Comparison of ENCODE assay signal across 8 cellular contexts in the genomic region with DNA sequence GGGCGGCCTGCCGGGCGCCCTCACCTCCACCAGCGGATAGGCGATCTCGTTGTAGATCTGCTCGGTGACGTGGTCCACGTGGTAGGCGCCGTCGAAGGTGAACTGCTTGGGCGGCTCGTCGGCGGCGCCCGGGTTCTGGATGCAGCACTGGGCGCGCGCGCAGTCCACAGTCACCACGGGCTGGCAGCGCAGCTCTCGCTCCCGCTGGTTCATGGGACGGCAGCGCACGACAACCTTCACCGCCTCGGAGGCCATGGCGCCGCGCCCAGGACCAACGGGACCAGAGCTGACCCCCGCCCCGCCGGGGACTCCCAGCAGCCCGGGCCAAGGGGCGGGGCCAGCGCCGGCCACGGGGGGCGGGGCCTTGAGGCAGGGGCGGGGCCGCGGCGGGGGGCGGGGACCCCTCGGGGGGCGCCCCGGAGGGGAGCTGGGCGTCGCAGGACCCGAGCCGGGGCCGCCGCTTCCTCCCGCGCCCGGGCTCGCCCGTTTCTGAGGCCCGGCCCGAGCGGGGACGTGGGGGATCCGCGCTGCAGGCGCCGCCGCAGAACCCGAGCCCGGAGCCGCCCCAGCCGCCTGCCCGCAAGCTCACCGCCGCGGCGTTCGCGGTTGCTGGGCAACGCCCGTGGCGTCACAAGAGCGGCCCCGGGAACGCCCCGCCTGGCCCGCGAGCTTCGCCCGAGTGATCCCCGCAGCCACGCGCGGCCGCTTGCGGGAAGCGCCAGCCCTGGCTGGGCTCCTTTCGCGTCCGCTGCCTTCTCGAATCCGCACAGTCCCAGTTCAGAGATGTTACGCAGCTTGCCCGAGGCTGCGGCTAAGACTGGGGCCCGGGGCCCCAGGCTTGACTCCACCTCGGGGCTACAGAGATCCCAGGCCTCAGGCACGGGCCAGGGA. TPM values are rescaled to one million over a fixed set of nuclear protein-coding genes. Genes with fewer than 3 reads are reported as not detected.
DNase-seq lines count a peak whose midpoint lies in the region; ATAC-seq and TF ChIP-seq lines count a peak whose summit lies in the region.

A gene (minus strand): TSS at position 556 of the 891 bp plus-strand sequence. CDS start 301 bp downstream, at position 255.

- intact Hi-C loops in CD8-positive, alpha-beta T cell (cut with DNase I, micrococcal nuclease): no loop called here
- intact Hi-C loops in left ventricle myocardium inferior (cut with micrococcal nuclease): no loop called here

- H3K36me3 Mint-ChIP-seq in CD8-positive, alpha-beta T cell: no peaks in the 10 kb centered on the region

- peaks cover 28% of the 10 kb centered on the region for H3K27me3 Mint-ChIP-seq in CD8-positive, alpha-beta T cell (ENCODE audit: low read depth)

- POLR2A ChIA-PET in CD8-positive, alpha-beta T cell (lab: Charles Lee): interaction anchor here (0.6 to 1.7 kb wide), 3 partner anchors 10 to 1255 kb away, joined by 3 to 7 read pairs (median 3); a partner anchor contains a TSS

- H3K4me3 ChIP-seq in CD8-positive, alpha-beta T cell (ENCODE audit: low read depth, low read length): peak within 1 kb of the TSS; percentile 41
- H3K4me3 ChIP-seq in HL-60 (replicated peaks; ENCODE audit: insufficient read depth, low read length) (peak within 1 kb of the TSS; percentile 35), left ventricle myocardium inferior (peak within 1 kb of the TSS; percentile 64)

- no peaks in the 10 kb centered on the region for H3K9me3 Mint-ChIP-seq in CD8-positive, alpha-beta T cell

- ATAC-seq in CD8-positive, alpha-beta T cell: peak; percentile 67
- ATAC-seq in HG02973 (IDR thresholded peaks at IDR 0.05; ENCODE audit: unreplicated experiment): no peak

- DNase-seq in CD8-positive, alpha-beta T cell: peak; percentile 37 to 75 (median 55)
- DNase-seq in HL-60 (ENCODE audit: low read depth in 1 of 2, low spot score in 1 of 2) (peak; percentile 42 to 77), T-helper 1 cell (peak; percentile 46 to 69 (median 55)), amniotic epithelial cell (ENCODE audit: low read depth) (peak; percentile 65), left ventricle myocardium inferior (peak; percentile 77), pulmonary artery endothelial cell (ENCODE audit: low read depth, low spot score) (peak; percentile 15), NCI-H446 treated with DMSO at 0.1 percent for 48 hours (lab: John Stamatoyannopoulos, UW) (no peak)

- peak within 1 kb of the TSS; percentile 75 for H3K4me3 Mint-ChIP-seq in CD8-positive, alpha-beta T cell

- no peak within 1 kb of the TSS for H3K27ac ChIP-seq in CD8-positive, alpha-beta T cell (ENCODE audit: low read depth, low read length)
- no peak within 1 kb of the TSS for H3K27ac ChIP-seq in HL-60 (replicated peaks)
- no peak within 1 kb of the TSS for H3K27ac ChIP-seq in left ventricle myocardium inferior (replicated peaks)

- H3K36me3 ChIP-seq in CD8-positive, alpha-beta T cell (ENCODE audit: insufficient read depth, low read length): no peaks in the 10 kb centered on the region
- no peaks in the 10 kb centered on the region for H3K36me3 ChIP-seq in left ventricle myocardium inferior

- peak within 1 kb of the TSS; percentile 16 for H3K27ac Mint-ChIP-seq in CD8-positive, alpha-beta T cell

- no peaks in the 10 kb centered on the region for H3K9me3 ChIP-seq in CD8-positive, alpha-beta T cell (ENCODE audit: low read length)
- H3K9me3 ChIP-seq in left ventricle myocardium inferior (replicated peaks): no peaks in the 10 kb centered on the region

- TF ChIP-seq CTCF in CD8-positive, alpha-beta T cell (IDR thresholded peaks at IDR 0.05): no peak
- TF ChIP-seq CTCF in HL-60 (IDR thresholded peaks at IDR 0.05; ENCODE audit: insufficient read depth, low read length) (no peak), left ventricle myocardium inferior (IDR thresholded peaks at IDR 0.05; ENCODE audit: borderline replicate concordance) (no peak)

- H3K27me3 ChIP-seq in CD8-positive, alpha-beta T cell (ENCODE audit: insufficient read depth, low read length): peaks cover 6% of the 10 kb centered on the region
- H3K27me3 ChIP-seq in HL-60 (ENCODE audit: insufficient read depth, poor library complexity, severe bottlenecking) (peaks cover 16% of the 10 kb centered on the region), left ventricle myocardium inferior (ENCODE audit: low read depth) (peaks cover 45% of the 10 kb centered on the region)

- CTCF ChIA-PET in CD8-positive, alpha-beta T cell (lab: Charles Lee): interaction anchor here (1.4 to 3.7 kb wide), 2 partner anchors 21 to 477 kb away, joined by 3 to 11 read pairs; no protein-coding TSS in a partner anchor

- H3K4me1 ChIP-seq in CD8-positive, alpha-beta T cell (ENCODE audit: insufficient read depth, low read length): peaks cover 4% of the 10 kb centered on the region
- H3K4me1 ChIP-seq in left ventricle myocardium inferior: peaks cover 10% of the 10 kb centered on the region

- H3K4me1 Mint-ChIP-seq in CD8-positive, alpha-beta T cell (ENCODE audit: low read depth): peaks cover 7% of the 10 kb centered on the region

RNA-seq across cellular contexts. Expression of the gene that starts here (rescaled TPM):
- not detected for total RNA-seq in CD8-positive, alpha-beta T cell
- 4.6 TPM for total RNA-seq in left ventricle myocardium inferior
- total RNA-seq in pulmonary artery endothelial cell: 0.13 TPM in 1 of 2 replicates, not detected in the other

Comparison
In these comparisons a context has a peak if more than half of its experiments do, and no peak if none do; other contexts are left out.
1. Peak in DNase-seq, ATAC-seq and H3K4me3 ChIP-seq in CD8-positive, alpha-beta T cell; RNA of the gene not detected or under 1 TPM.
2. Peak in DNase-seq in pulmonary artery endothelial cell; RNA of the gene not detected or under 1 TPM.